Comparison of ENCODE assay signal across 8 cellular contexts in genomic region chr1:94463765-94464330, GRCh38. TPM values are rescaled to one million over a fixed set of nuclear protein-coding genes. Genes with fewer than 3 reads are reported as not detected.
DNase-seq lines count a peak whose midpoint lies in the region; ATAC-seq and TF ChIP-seq lines count a peak whose summit lies in the region.

No MANE protein-coding gene starts in this region.

- H3K9me3 Mint-ChIP-seq in activated CD8-positive, alpha-beta memory T cell treated with anti-CD3 and anti-CD28 coated beads, Interleukin-2, amount 10 ng/mL, durations not matched to agents 7 days and 5 days (ENCODE audit: low read depth) = no peaks in the 10 kb centered on the region

- DNase-seq in SIG-M5 treated with dmso at 0.1 percent for 504 hours (lab: John Stamatoyannopoulos, UW; ENCODE audit: unreplicated experiment) (peak; percentile 52), SIG-M5 (lab: John Stamatoyannopoulos, UW) (no peak), IMR-90 (peak; percentile 71), SK-MEL-5 (ENCODE audit: low read depth, low spot score) (peak; percentile 88), fibroblast of lung (ENCODE audit: low read depth in 2 of 2) (peak; percentile 30 to 59)
- no peak for DNase-seq in activated CD8-positive, alpha-beta memory T cell treated with anti-CD3 and anti-CD28 coated beads, Interleukin-2, amount 10 ng/mL, durations not matched to agents 7 days and 5 days

- peak; percentile 74 for TF ChIP-seq CTCF in IMR-90 (conservative IDR thresholded peaks at IDR 0.05; ENCODE audit: low read depth, low read length)
- TF ChIP-seq CTCF in fibroblast of lung (conservative IDR thresholded peaks at IDR 0.05 in 1 of 2, IDR thresholded peaks at IDR 0.05 in 1 of 2; ENCODE audit: low read depth in 1 of 2, low read length in 2 of 2) = peak; percentile 45 to 50
- TF ChIP-seq CTCF in parathyroid adenoma (IDR thresholded peaks at IDR 0.05) = peak; percentile 29

- H3K27ac Mint-ChIP-seq in activated CD8-positive, alpha-beta memory T cell treated with anti-CD3 and anti-CD28 coated beads, Interleukin-2, amount 10 ng/mL, durations not matched to agents 7 days and 5 days = no peak overlapping the region

- H3K14ac ChIP-seq in IMR-90 (replicated peaks; ENCODE audit: low read depth, low read length) = no peak overlapping the region

- no peaks in the 10 kb centered on the region for H3K4me1 Mint-ChIP-seq in activated CD8-positive, alpha-beta memory T cell treated with anti-CD3 and anti-CD28 coated beads, Interleukin-2, amount 10 ng/mL, durations not matched to agents 7 days and 5 days

- H3K4ac ChIP-seq in IMR-90 (ENCODE audit: low read depth, low read length) = no peak overlapping the region

- dilution Hi-C loops in IMR-90 (cut with HindIII; ENCODE audit: low sequenced_read_pairs, unreplicated experiment) = no loop called here

- no peak for TF ChIP-seq POLR2A in IMR-90 (IDR thresholded peaks at IDR 0.05; ENCODE audit: low read depth, low read length)

- no peak overlapping the region for H3K27ac ChIP-seq in IMR-90 (ENCODE audit: insufficient read depth, low read length)
- H3K27ac ChIP-seq in fibroblast of lung (ENCODE audit: insufficient read depth, low read length) = no peak overlapping the region
- no peak overlapping the region for H3K27ac ChIP-seq in parathyroid adenoma

- H3K18ac ChIP-seq in IMR-90 (ENCODE audit: low read depth, low read length) = no peak overlapping the region

- no peaks in the 10 kb centered on the region; the same call in 1 of the 2 replicates for H3K4me1 ChIP-seq in IMR-90 (ENCODE audit: control insufficient read depth, insufficient read depth, low read length)
- no peaks in the 10 kb centered on the region for H3K4me1 ChIP-seq in fibroblast of lung (ENCODE audit: control insufficient read depth, extremely low read depth, insufficient read depth, low read length)
- no peaks in the 10 kb centered on the region for H3K4me1 ChIP-seq in parathyroid adenoma

- no peak overlapping the region for H3K23ac ChIP-seq in IMR-90 (ENCODE audit: low read depth, low read length)

- H4K20me1 ChIP-seq in IMR-90 (ENCODE audit: insufficient read depth, low read length) = no peaks in the 10 kb centered on the region
- H4K20me1 ChIP-seq in fibroblast of lung (ENCODE audit: control insufficient read depth, extremely low read depth, insufficient read depth, low read length) = no peaks in the 10 kb centered on the region

- no peak overlapping the region for H4K5ac ChIP-seq in IMR-90 (ENCODE audit: low read depth, low read length)

- POLR2A ChIA-PET in IMR-90 (lab: Charles Lee; ENCODE audit: unreplicated experiment) = interaction anchor here (0.5 kb wide), 1 partner anchor 121 kb away, joined by 3 read pairs; no protein-coding TSS in a partner anchor

- H3K79me1 ChIP-seq in IMR-90 (ENCODE audit: low read depth in 1 of 2, low read length in 2 of 2) = peaks cover 0 to 10% of the 10 kb centered on the region in 2 experiments; a peak in 1 of 4 replicates

- peaks cover 9% of the 10 kb centered on the region for H3K36me3 Mint-ChIP-seq in activated CD8-positive, alpha-beta memory T cell treated with anti-CD3 and anti-CD28 coated beads, Interleukin-2, amount 10 ng/mL, durations not matched to agents 7 days and 5 days

- H2BK20ac ChIP-seq in IMR-90 (ENCODE audit: low read depth, low read length) = no peak overlapping the region

- BruUV-seq in IMR-90 (replicated peaks; lab: Mats Ljungman, UMichigan) = no TSS peak

- H2BK120ac ChIP-seq in IMR-90 (ENCODE audit: low read depth, low read length) = no peak overlapping the region

- no peak overlapping the region for H3K4me3 Mint-ChIP-seq in activated CD8-positive, alpha-beta memory T cell treated with anti-CD3 and anti-CD28 coated beads, Interleukin-2, amount 10 ng/mL, durations not matched to agents 7 days and 5 days

- no peaks in the 10 kb centered on the region for H3K27me3 Mint-ChIP-seq in activated CD8-positive, alpha-beta memory T cell treated with anti-CD3 and anti-CD28 coated beads, Interleukin-2, amount 10 ng/mL, durations not matched to agents 7 days and 5 days

- TF ChIP-seq RAD21 in IMR-90 (IDR thresholded peaks at IDR 0.05; ENCODE audit: low read length) = peak; percentile 85

- H2AK9ac ChIP-seq in IMR-90 (replicated peaks; ENCODE audit: low read depth, low read length, poor library complexity) = no peak overlapping the region

- H4K8ac ChIP-seq in IMR-90 (ENCODE audit: low read depth in 2 of 2, low read length in 2 of 2) = no peak overlapping the region

- no peak overlapping the region for H3K4me3 ChIP-seq in IMR-90 (ENCODE audit: insufficient read depth, low read depth, low read length)
- no peak overlapping the region for H3K4me3 ChIP-seq in fibroblast of lung (replicated peaks in 1 of 4; ENCODE audit: control extremely low read depth in 1 of 4, insufficient read depth in 1 of 4, low read depth in 3 of 4, low read length in 4 of 4)
- H3K4me3 ChIP-seq in parathyroid adenoma (ENCODE audit: low read depth, low read length) = no peak overlapping the region

- no peak overlapping the region for H4K91ac ChIP-seq in IMR-90 (ENCODE audit: insufficient read depth, low read depth, low read length)

- H3K4me2 ChIP-seq in IMR-90 (ENCODE audit: low read depth, low read length) (no peak overlapping the region), fibroblast of lung (ENCODE audit: extremely low read depth, insufficient read depth, low read length) (no peak overlapping the region), parathyroid adenoma (ENCODE audit: low read length) (no peak overlapping the region)

- intact Hi-C loops in IMR-90 (cut with micrococcal nuclease) = loop anchor here (1.0 to 10.0 kb wide), 4 partner anchors 107 to 438 kb away; no protein-coding TSS in a partner anchor

- no peak overlapping the region for H2BK5ac ChIP-seq in IMR-90 (ENCODE audit: low read depth, low read length, poor library complexity, severe bottlenecking)

- H3K56ac ChIP-seq in IMR-90 (ENCODE audit: extremely low read depth, insufficient read depth, low read length) = no peak overlapping the region

- H2BK15ac ChIP-seq in IMR-90 (ENCODE audit: low read depth, low read length) = no peak overlapping the region

- 86% methylated on average over 2 of the region's 3 CpGs; no CpG with 5 or more reads in 1 of the 2 experiments for WGBS in IMR-90 (ENCODE audit: extremely low coverage in 2 of 2, insufficient read length in 1 of 2), 2 experiments

- H3K9me3 ChIP-seq in IMR-90 (ENCODE audit: control insufficient read depth, insufficient read depth, low read length) (no peaks in the 10 kb centered on the region), fibroblast of lung (ENCODE audit: control insufficient read depth, insufficient read depth, low read depth, low read length) (no peaks in the 10 kb centered on the region), parathyroid adenoma (ENCODE audit: control insufficient read depth, low read length) (no peaks in the 10 kb centered on the region)

- H2AFZ ChIP-seq in IMR-90 (replicated peaks; ENCODE audit: low read length, poor library complexity) = no peak overlapping the region
- no peak overlapping the region for H2AFZ ChIP-seq in fibroblast of lung (ENCODE audit: low read length)
- no peak overlapping the region for H2AFZ ChIP-seq in parathyroid adenoma

- H3K36me3 ChIP-seq in IMR-90 (ENCODE audit: control insufficient read depth, insufficient read depth, low read length) (peaks cover 7% of the 10 kb centered on the region), fibroblast of lung (ENCODE audit: control insufficient read depth, insufficient read depth, low read length) (no peaks in the 10 kb centered on the region), parathyroid adenoma (ENCODE audit: control insufficient read depth, insufficient read depth, low read length) (no peaks in the 10 kb centered on the region)

- no peaks in the 10 kb centered on the region for H3K9me1 ChIP-seq in IMR-90 (ENCODE audit: insufficient read depth, low read length)

- no peaks in the 10 kb centered on the region for H3K27me3 ChIP-seq in IMR-90 (ENCODE audit: control insufficient read depth, insufficient read depth, low read length)
- H3K27me3 ChIP-seq in fibroblast of lung (ENCODE audit: control insufficient read depth, insufficient read depth, low read length) = no peaks in the 10 kb centered on the region
- no peaks in the 10 kb centered on the region for H3K27me3 ChIP-seq in parathyroid adenoma (ENCODE audit: control insufficient read depth, insufficient read depth, low read length)

- in situ Hi-C loops in IMR-90 (cut with MboI; ENCODE audit: low sequenced_read_pairs) (loop anchor here (25.0 kb wide), 1 partner anchor 427 kb away; no protein-coding TSS in a partner anchor), SK-MEL-5 (cut with HindIII; ENCODE audit: low pct_unique_long_range_greater_than_20kb, low sequenced_read_pairs) (no loop called here)

- H3K9ac ChIP-seq in IMR-90 (ENCODE audit: low read depth, low read length) (no peak overlapping the region), fibroblast of lung (ENCODE audit: insufficient read depth, low read length) (no peak overlapping the region), parathyroid adenoma (no peak overlapping the region)

- H2AK5ac ChIP-seq in IMR-90 (ENCODE audit: low read depth, low read length) = no peak overlapping the region

- H3K79me2 ChIP-seq in fibroblast of lung (ENCODE audit: control insufficient read depth, insufficient read depth, low read length) (no peaks in the 10 kb centered on the region), parathyroid adenoma (no peaks in the 10 kb centered on the region)

- CTCF ChIA-PET in IMR-90 (lab: Yijun Ruan, JAX) = interaction anchor here (0.6 to 3.2 kb wide), 10 partner anchors 9 to 438 kb away, joined by 3 to 16 read pairs (median 4); no protein-coding TSS in a partner anchor
- CTCF ChIA-PET in activated CD8-positive, alpha-beta memory T cell treated with anti-CD3 and anti-CD28 coated beads, Interleukin-2, amount 10 ng/mL, durations not matched to agents 7 days and 5 days (lab: Charles Lee) = interaction anchor here (0.8 to 2.5 kb wide), 14 partner anchors 9 to 424 kb away, joined by 3 to 13 read pairs (median 5); no protein-coding TSS in a partner anchor

- ATAC-seq in IMR-90 (ENCODE audit: low read depth) = peak; percentile 86
- ATAC-seq in activated CD8-positive, alpha-beta memory T cell treated with anti-CD3 and anti-CD28 coated beads, Interleukin-2, amount 10 ng/mL, durations not matched to agents 7 days and 5 days = no peak
- ATAC-seq in GM19452 (IDR thresholded peaks at IDR 0.05; ENCODE audit: unreplicated experiment) = no peak

RNA-seq across cellular contexts. Expression of gene ABCD3, which starts 45.7 kb away (rescaled TPM):
- total RNA-seq in IMR-90 (2012; rRNA removed) (32.6 and 66.4 TPM in 2 replicates), fibroblast of lung (34.0 and 34.4 TPM in 2 replicates)
- polyA plus RNA-seq in IMR-90 (2012; rRNA removed) (9.6 and 13.6 TPM in 2 replicates), fibroblast of lung (23.9 and 26.4 TPM in 2 replicates)
- polyA plus RNA-seq in IMR-90 (2012; cell fraction: cytosol; rRNA removed) = 1.4 and 2.1 TPM in 2 replicates
- polyA plus RNA-seq in IMR-90 (2012; cell fraction: nucleus; rRNA removed; ENCODE audit: low replicate concordance) = 1.4 and 17.2 TPM in 2 replicates
- total RNA-seq in SK-MEL-5 (2014; rRNA removed; shearing (Covaris generic)) = 42.5 and 45.8 TPM in 2 replicates
- polyA plus RNA-seq in SK-MEL-5 (2015; cell fraction: cytosol; rRNA removed) = 23.3 and 27.4 TPM in 2 replicates
- 38.5 and 40.9 TPM in 2 replicates for polyA plus RNA-seq in SK-MEL-5 (2015; cell fraction: nucleus; rRNA removed)
- 24.0 and 24.4 TPM in 2 replicates for polyA plus RNA-seq in fibroblast of lung (2012)
- polyA minus RNA-seq in fibroblast of lung (ENCODE audit: low replicate concordance) = 3.6 and 6.0 TPM in 2 replicates
- 10 to 100 TPM; 21.2 to 22.6 TPM for total RNA-seq in activated CD8-positive, alpha-beta memory T cell treated with anti-CD3 and anti-CD28 coated beads, Interleukin-2, amount 10 ng/mL, durations not matched to agents 7 days and 5 days

Comparison
In these comparisons a context has a peak if more than half of its experiments do, and no peak if none do; other contexts are left out.
1. DNase-seq: peak in SIG-M5 treated with dmso at 0.1 percent for 504 hours (single experiment), IMR-90 (single experiment), SK-MEL-5 (single experiment) and fibroblast of lung (2 of 2); none in SIG-M5 (single experiment) and activated CD8-positive, alpha-beta memory T cell treated with anti-CD3 and anti-CD28 coated beads, Interleukin-2, amount 10 ng/mL, durations not matched to agents 7 days and 5 days (single experiment).
2. Peak in every context shown above with its lines, with median percentiles within 50 percentile points of each other: CTCF ChIP-seq.